ENCODE assay signal across 1 cellular context in genomic region chr12:113049976-113050742, GRCh38.
TF ChIP-seq lines count a peak whose summit lies in the region.

No MANE protein-coding gene starts in this region.

TF ChIP-seq in GM12878, 131 proteins besides CTCF, POLR2A, EP300 and RAD21:
- no peak for TF ChIP-seq ZBTB33 (IDR thresholded peaks at IDR 0.05)
- no peak for TF ChIP-seq FOS (IDR thresholded peaks at IDR 0.05; ENCODE audit: borderline replicate concordance, extremely low read depth, insufficient read length)
- no peak for TF ChIP-seq PBX3 (IDR thresholded peaks at IDR 0.05; ENCODE audit: insufficient replicate concordance, low read depth, low read length)
- TF ChIP-seq CEBPZ (IDR thresholded peaks at IDR 0.05; ENCODE audit: low read depth, low read length): no peak
- TF ChIP-seq BCLAF1 (IDR thresholded peaks at IDR 0.05): no peak
- peak; percentile 51; the same call in 1 of the 2 replicates for TF ChIP-seq IKZF1 (conservative IDR thresholded peaks at IDR 0.05)
- no peak for TF ChIP-seq PKNOX1 (IDR thresholded peaks at IDR 0.05)
- peak; percentile 67; the same call in 1 of the 2 replicates for TF ChIP-seq PAX5 (IDR thresholded peaks at IDR 0.05; ENCODE audit: borderline replicate concordance, low read depth, low read length)
- no peak for TF ChIP-seq CHD2 (IDR thresholded peaks at IDR 0.05; ENCODE audit: borderline replicate concordance, low read depth, low read length)
- TF ChIP-seq SMC3 (IDR thresholded peaks at IDR 0.05; ENCODE audit: borderline replicate concordance, low read length): peak; percentile 48; the same call in 1 of the 2 replicates
- no peak for TF ChIP-seq ETV6 (conservative IDR thresholded peaks at IDR 0.05 in 1 of 2, IDR thresholded peaks at IDR 0.05 in 1 of 2; ENCODE audit: borderline replicate concordance in 1 of 2, low read depth in 1 of 2)
- no peak for TF ChIP-seq CREM (IDR thresholded peaks at IDR 0.05; ENCODE audit: low read depth)
- TF ChIP-seq IRF3 (IDR thresholded peaks at IDR 0.05): no peak
- 0 out of 2 replicates have a peak, but pooled peaks have one; percentile 27 for TF ChIP-seq NBN (IDR thresholded peaks at IDR 0.05)
- TF ChIP-seq BMI1 (IDR thresholded peaks at IDR 0.05; ENCODE audit: borderline replicate concordance): no peak
- no peak for TF ChIP-seq SREBF1 (IDR thresholded peaks at IDR 0.05; ENCODE audit: low read length)
- TF ChIP-seq IKZF2 (IDR thresholded peaks at IDR 0.05): peak in 1 of 2 experiments; percentile 43; a peak in 1 of 4 replicates
- TF ChIP-seq SMARCA5 (IDR thresholded peaks at IDR 0.05): peak; percentile 21; the same call in 1 of the 2 replicates
TF ChIP-seq in GM12878: peak in this region for 6.
